In the genomic region with DNA sequence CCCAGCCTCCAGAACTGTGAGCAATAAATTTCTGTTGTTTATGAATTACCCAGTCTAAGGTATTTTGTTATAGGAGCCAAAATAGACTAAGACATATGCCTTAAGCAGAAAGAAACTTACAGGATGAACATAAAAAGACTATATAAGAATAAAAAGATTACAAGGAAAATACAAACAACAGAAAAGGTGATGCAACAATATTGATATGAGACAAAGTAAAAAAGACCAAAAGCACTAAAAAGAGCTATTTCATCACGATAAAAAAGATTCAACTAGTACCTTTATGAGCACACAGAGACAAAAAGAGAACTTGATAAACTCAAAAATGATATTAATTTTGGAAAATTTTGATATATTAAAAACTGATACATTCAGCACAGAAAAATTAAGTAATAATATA, we compare ENCODE assay signal across 16 cellular contexts. TPM values are rescaled to one million over a fixed set of nuclear protein-coding genes. Genes with fewer than 3 reads are reported as not detected.
A peak's percentile ranks its signal among the peaks of the same experiment; 100 is the strongest.
DNase-seq lines count a peak whose midpoint lies in the region; ATAC-seq, FAIRE-seq and TF ChIP-seq lines count a peak whose summit lies in the region.
"Had no signal": no experiment of that assay in that cellular context is flagged by ENCODE, and none has a peak within 500 bp of the region (broad histone marks: within the 10 kb centered on the region; RNA-seq: fewer than 3 reads in every experiment).

No MANE protein-coding gene starts in this region.

- TF ChIP-seq CTCF in K562 (IDR thresholded peaks at IDR 0.05 in 2 of 3, conservative IDR thresholded peaks at IDR 0.05 in 1 of 3; ENCODE audit: insufficient read depth in 2 of 3, low read depth in 1 of 3, low read length in 3 of 3) (no peak), neural crest cell (conservative IDR thresholded peaks at IDR 0.05) (no peak), PC-9 (conservative IDR thresholded peaks at IDR 0.05) (no peak)

- no peak for TF ChIP-seq EP300 in K562 (IDR thresholded peaks at IDR 0.05; ENCODE audit: low read length)

- H3K4me3 ChIP-seq in K562, result no peak overlapping the region
- H3K4me3 ChIP-seq in PC-9, result no peak overlapping the region

- intact Hi-C loops in K562 (cut with micrococcal nuclease), result no loop called here
- intact Hi-C loops in PC-9 (cut with micrococcal nuclease; ENCODE audit: unreplicated experiment), result no loop called here

- no peaks in the 10 kb centered on the region for H3K9me1 ChIP-seq in K562 (ENCODE audit: control insufficient read depth, insufficient read depth, low read length)

- no peaks in the 10 kb centered on the region for H3K9me3 ChIP-seq in K562 (replicated peaks; ENCODE audit: control insufficient read depth, insufficient read depth, low read depth, low read length)
- no peaks in the 10 kb centered on the region for H3K9me3 ChIP-seq in PC-9 (ENCODE audit: insufficient read depth, low read depth)

- no peaks in the 10 kb centered on the region for H3K79me2 ChIP-seq in K562 (ENCODE audit: control insufficient read depth, insufficient read depth, low read length)
- peaks cover under 1% of the 10 kb centered on the region; the same call in 1 of the 2 replicates for H3K79me2 ChIP-seq in PC-9 (ENCODE audit: low read depth)

- no peak for ATAC-seq in K562

- peaks cover 25% of the 10 kb centered on the region for H3F3A ChIP-seq in PC-9 (ENCODE audit: insufficient read depth, low read depth)

- H3K4me1 ChIP-seq in K562 (replicated peaks in 1 of 2; ENCODE audit: control insufficient read depth in 2 of 2, insufficient read depth in 2 of 2, low read length in 2 of 2) (peaks cover 0 to 12% of the 10 kb centered on the region in 2 experiments; a peak in 3 of 5 replicates), PC-9 (replicated peaks; ENCODE audit: insufficient read depth) (peaks cover 21% of the 10 kb centered on the region)

- no peaks in the 10 kb centered on the region for H3K9me3 Mint-ChIP-seq in neural crest cell

- DNase-seq in K562 (ENCODE audit: extremely low read depth in 1 of 4, low spot score in 3 of 4) (no peak), frontal cortex (ENCODE audit: low spot score in 2 of 2) (no peak), neural crest cell (ENCODE audit: low read depth, low spot score) (no peak), T-helper 1 cell (no peak), PC-9 (no peak)
- DNase-seq in stimulated activated CD4-positive, alpha-beta T cell treated with anti-CD3 and anti-CD28 coated beads, Interleukin-2, amount 100 ng/mL, for 48 hours, result no peak
- DNase-seq: C1 segment of cervical spinal cord; Calu3; CD4-positive, alpha-beta memory T cell; COR-L47; DMS53; DND-41; GOT3; H7; HCEC 1CT had no signal

- no peak for TF ChIP-seq RAD21 in K562 (CRISPR knock-in tag; conservative IDR thresholded peaks at IDR 0.05 in 1 of 2, IDR thresholded peaks at IDR 0.05 in 1 of 2)

- H3K9me2 ChIP-seq in PC-9 (ENCODE audit: insufficient read depth), result no peaks in the 10 kb centered on the region

- no peak overlapping the region for H3K27ac ChIP-seq in K562 (ENCODE audit: extremely low read depth, low read depth, low read length)
- H3K27ac ChIP-seq in PC-9, result no peak overlapping the region

- H4K20me1 ChIP-seq in K562 (replicated peaks; ENCODE audit: control insufficient read depth, insufficient read depth, low read length) (no peaks in the 10 kb centered on the region), PC-9 (ENCODE audit: insufficient read depth) (no peaks in the 10 kb centered on the region)

- no peak for FAIRE-seq in K562 (lab: Jason Lieb, UNC)
- FAIRE-seq in frontal cortex (lab: Jason Lieb, UNC), result peak; percentile 55
- FAIRE-seq: G401.6 had no signal

- H3K4me2 ChIP-seq in K562 (ENCODE audit: insufficient read depth, low read length) (no peak overlapping the region), PC-9 (no peak overlapping the region)

- peaks cover 28% of the 10 kb centered on the region for H3K27me3 Mint-ChIP-seq in neural crest cell (ENCODE audit: low read depth)

- in situ Hi-C loops in K562 (cut with MboI), result loop anchor here (10.0 kb wide), 1 partner anchor 258 kb away; no protein-coding TSS in a partner anchor

- no peak overlapping the region for H2AFZ ChIP-seq in K562 (ENCODE audit: low read depth, low read length)
- H2AFZ ChIP-seq in PC-9, result no peak overlapping the region

- H3K27me3 ChIP-seq in K562 (ENCODE audit: control insufficient read depth in 2 of 2, insufficient read depth in 2 of 2, low read length in 2 of 2) (peaks cover 14 to 18% of the 10 kb centered on the region in 2 experiments; a peak in 4 of 5 replicates), PC-9 (ENCODE audit: insufficient read depth, low read depth) (no peaks in the 10 kb centered on the region)

- H3K36me3 ChIP-seq in K562 (ENCODE audit: control insufficient read depth, insufficient read depth, low read length), result no peaks in the 10 kb centered on the region
- no peaks in the 10 kb centered on the region for H3K36me3 ChIP-seq in PC-9 (ENCODE audit: low read depth)

- no peak for TF ChIP-seq POLR2A in K562 (conservative IDR thresholded peaks at IDR 0.05)

- CTCF ChIA-PET in K562 (lab: Yijun Ruan, JAX; ENCODE audit: low intra/inter-chr PET ratio) (no interaction called here), PC-9 (lab: Charles Lee) (no interaction called here)

- 0% methylated on average over 1 of the region's 1 CpG for WGBS in K562 (ENCODE audit: insufficient coverage, low coverage, missing lambda C conversion rate)

- H3K36me3 Mint-ChIP-seq in neural crest cell (ENCODE audit: low read depth), result no peaks in the 10 kb centered on the region

- no peak overlapping the region for H3K27ac Mint-ChIP-seq in neural crest cell (ENCODE audit: unreplicated experiment)

- BruUV-seq in K562 (replicated peaks; lab: Mats Ljungman, UMichigan), result no TSS peak
- BruUV-seq in PC-9 (replicated peaks; lab: Mats Ljungman, UMichigan), result no TSS peak

- H3K4me1 Mint-ChIP-seq in neural crest cell, result peaks cover 21% of the 10 kb centered on the region

- H3K4me3 Mint-ChIP-seq in neural crest cell, result peak overlapping the region; percentile 34
- H3K4me3 Mint-ChIP-seq: CD4-positive, alpha-beta memory T cell had no signal

- no peak overlapping the region for H3K9ac ChIP-seq in K562 (ENCODE audit: insufficient read depth in 1 of 2, low read depth in 2 of 2, low read length in 2 of 2)

- POLR2A ChIA-PET in K562 (lab: Yijun Ruan, JAX) (no interaction called here), PC-9 (lab: Charles Lee; ENCODE audit: unreplicated experiment) (no interaction called here)

TF ChIP-seq in K562, 482 proteins besides CTCF, POLR2A, EP300 and RAD21:
- TF ChIP-seq ETV5 (CRISPR knock-in tag; IDR thresholded peaks at IDR 0.05; ENCODE audit: low read depth), result no peak
- TF ChIP-seq TAL1 (IDR thresholded peaks at IDR 0.05), result no peak
- no peak for TF ChIP-seq ZNF778 (CRISPR knock-in tag; IDR thresholded peaks at IDR 0.05)
- TF ChIP-seq, protein P1, sequence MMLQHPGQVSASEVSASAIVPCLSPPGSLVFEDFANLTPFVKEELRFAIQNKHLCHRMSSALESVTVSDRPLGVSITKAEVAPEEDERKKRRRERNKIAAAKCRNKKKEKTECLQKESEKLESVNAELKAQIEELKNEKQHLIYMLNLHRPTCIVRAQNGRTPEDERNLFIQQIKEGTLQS (IDR thresholded peaks at IDR 0.05), result peak; percentile 73
- TF ChIP-seq, protein P1 (CRISPR knock-in tag; conservative IDR thresholded peaks at IDR 0.05), result no peak
- no peak for TF ChIP-seq PML (IDR thresholded peaks at IDR 0.05; ENCODE audit: low read length)
- peak; percentile 38 for TF ChIP-seq CEBPB (tag; IDR thresholded peaks at IDR 0.05)
- TF ChIP-seq SNRNP70 (optimal IDR thresholded peaks at IDR 0.05; ENCODE audit: low read depth, low read length), result no peak
- no peak for TF ChIP-seq CEBPG (CRISPR knock-in tag; IDR thresholded peaks at IDR 0.05)
- peak; percentile 79 to 94 for TF ChIP-seq CEBPG (tag; conservative IDR thresholded peaks at IDR 0.05 in 1 of 2, IDR thresholded peaks at IDR 0.05 in 1 of 2)
- TF ChIP-seq SRSF7 (optimal IDR thresholded peaks at IDR 0.05; ENCODE audit: low read depth, low read length), result no peak

RNA-seq across cellular contexts. Expression of a gene that starts 3.2 kb away (rescaled TPM):
- 0.37 and 0.49 TPM in 2 replicates for total RNA-seq in K562 (2011; cell fraction: chromatin; rRNA removed; ENCODE audit: low replicate concordance)
- 0.26 and 0.67 TPM in 2 replicates for total RNA-seq in K562 (2011; cell fraction: nucleolus; rRNA removed)
- 0.38 and 1.1 TPM in 2 replicates for total RNA-seq in K562 (2011; cell fraction: nucleoplasm; rRNA removed)
- total RNA-seq in K562 (2014; rRNA removed) (0.36 and 1.5 TPM in 2 replicates), K562 (2014; rRNA removed; fragmentation: Illumina TruSeq; extraction: Trizol) (1.2 and 2.3 TPM in 2 replicates), K562 (2015; rRNA removed; fragmentation: Illumina TruSeq; extraction: Trizol) (2.1 and 2.3 TPM in 2 replicates), K562 (2021) (2.4 and 2.7 TPM in 2 replicates), frontal cortex (11.4 TPM), neural crest cell (1.8 and 2.3 TPM in 2 replicates), PC-9 (2021) (1.8 and 4.5 TPM in 2 replicates)
- polyA plus RNA-seq in K562 (2011; rRNA removed) (0.24 and 0.35 TPM in 2 replicates), K562 (2014; fragmentation: Illumina TruSeq; extraction: Trizol) (1.4 and 1.7 TPM in 2 replicates), K562 (2014; fragmentation: Nextera tagmentation; extraction: Ambion mirVana) (under 1 TPM; 0.35 to 0.52 TPM), K562 (2014; rRNA removed) (1.00 and 2.7 TPM in 2 replicates)
- polyA plus RNA-seq in K562 (2011; cell fraction: cytosol; rRNA removed), result 0.06 and 0.16 TPM in 2 replicates
- 0.88 and 2.0 TPM in 2 replicates for polyA plus RNA-seq in K562 (2011; cell fraction: nucleus; rRNA removed)
- 1.7 and 26.4 TPM in 2 replicates for polyA plus RNA-seq in K562 (2012)
- 0.11 and 0.84 TPM in 2 replicates for polyA minus RNA-seq in K562 (2011; rRNA and poly(A)+ RNA removed)
- 0.19 TPM in 1 of 2 replicates, not detected in the other for polyA minus RNA-seq in K562 (2011; cell fraction: cytosol; rRNA and poly(A)+ RNA removed)
- 0.27 and 0.67 TPM in 2 replicates for polyA minus RNA-seq in K562 (2011; cell fraction: nucleus; rRNA and poly(A)+ RNA removed)
- polyA plus RNA-seq: CD4-positive, alpha-beta memory T cell had no signal
